Comparison of ENCODE assay signal across 1 cellular context in the genomic region with DNA sequence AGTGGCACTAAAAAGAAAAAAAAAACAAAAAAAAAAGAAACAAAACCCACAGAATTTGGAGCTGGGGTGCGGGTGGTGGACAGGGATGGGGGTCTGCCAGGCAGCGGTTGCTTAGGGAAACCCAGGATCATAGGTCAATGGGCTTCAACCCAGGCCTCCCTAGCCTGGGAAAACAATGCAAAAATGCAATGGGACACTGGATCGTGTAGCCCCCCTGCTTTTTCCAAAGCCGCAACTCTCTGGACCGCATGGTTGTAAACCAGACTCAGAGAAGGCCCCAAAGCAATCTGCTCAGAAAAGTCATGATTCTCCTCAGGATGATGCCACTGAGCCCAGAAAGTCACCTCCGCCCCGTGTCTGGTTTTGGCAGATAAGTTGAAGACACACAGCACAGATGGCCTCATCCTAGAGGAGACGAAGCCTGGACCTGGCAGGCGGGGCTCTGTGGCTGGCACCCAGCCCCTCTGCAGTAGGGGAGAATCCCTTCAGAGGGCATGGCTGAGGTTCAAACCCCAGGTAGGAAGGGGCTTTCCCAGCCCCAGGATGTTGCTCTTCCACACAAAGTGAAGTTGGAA.
TF ChIP-seq lines count a peak whose summit lies in the region.

No MANE protein-coding gene starts in this region.

TF ChIP-seq in IMR-90, 13 proteins besides CTCF, POLR2A, EP300 and RAD21 (continued from another document):
- TF ChIP-seq, protein P1, sequence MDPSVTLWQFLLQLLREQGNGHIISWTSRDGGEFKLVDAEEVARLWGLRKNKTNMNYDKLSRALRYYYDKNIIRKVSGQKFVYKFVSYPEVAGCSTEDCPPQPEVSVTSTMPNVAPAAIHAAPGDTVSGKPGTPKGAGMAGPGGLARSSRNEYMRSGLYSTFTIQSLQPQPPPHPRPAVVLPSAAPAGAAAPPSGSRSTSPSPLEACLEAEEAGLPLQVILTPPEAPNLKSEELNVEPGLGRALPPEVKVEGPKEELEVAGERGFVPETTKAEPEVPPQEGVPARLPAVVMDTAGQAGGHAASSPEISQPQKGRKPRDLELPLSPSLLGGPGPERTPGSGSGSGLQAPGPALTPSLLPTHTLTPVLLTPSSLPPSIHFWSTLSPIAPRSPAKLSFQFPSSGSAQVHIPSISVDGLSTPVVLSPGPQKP (IDR thresholded peaks at IDR 0.05; ENCODE audit: borderline replicate concordance, low read depth, low read length) = no peak
- no peak for TF ChIP-seq MAZ (IDR thresholded peaks at IDR 0.05; ENCODE audit: borderline replicate concordance, low read depth, low read length)
- no peak for TF ChIP-seq BHLHE40 (IDR thresholded peaks at IDR 0.05; ENCODE audit: low read depth, low read length)
- TF ChIP-seq RCOR1 (IDR thresholded peaks at IDR 0.05; ENCODE audit: insufficient replicate concordance, low read length) = no peak
- TF ChIP-seq, protein P2, sequence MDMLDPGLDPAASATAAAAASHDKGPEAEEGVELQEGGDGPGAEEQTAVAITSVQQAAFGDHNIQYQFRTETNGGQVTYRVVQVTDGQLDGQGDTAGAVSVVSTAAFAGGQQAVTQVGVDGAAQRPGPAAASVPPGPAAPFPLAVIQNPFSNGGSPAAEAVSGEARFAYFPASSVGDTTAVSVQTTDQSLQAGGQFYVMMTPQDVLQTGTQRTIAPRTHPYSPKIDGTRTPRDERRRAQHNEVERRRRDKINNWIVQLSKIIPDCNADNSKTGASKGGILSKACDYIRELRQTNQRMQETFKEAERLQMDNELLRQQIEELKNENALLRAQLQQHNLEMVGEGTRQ (IDR thresholded peaks at IDR 0.05; ENCODE audit: low read depth, low read length) = no peak
- no peak for TF ChIP-seq MXI1 (IDR thresholded peaks at IDR 0.05; ENCODE audit: borderline replicate concordance, low read depth, low read length)
